ENCODE assay signal across 10 cellular contexts in the genomic region with DNA sequence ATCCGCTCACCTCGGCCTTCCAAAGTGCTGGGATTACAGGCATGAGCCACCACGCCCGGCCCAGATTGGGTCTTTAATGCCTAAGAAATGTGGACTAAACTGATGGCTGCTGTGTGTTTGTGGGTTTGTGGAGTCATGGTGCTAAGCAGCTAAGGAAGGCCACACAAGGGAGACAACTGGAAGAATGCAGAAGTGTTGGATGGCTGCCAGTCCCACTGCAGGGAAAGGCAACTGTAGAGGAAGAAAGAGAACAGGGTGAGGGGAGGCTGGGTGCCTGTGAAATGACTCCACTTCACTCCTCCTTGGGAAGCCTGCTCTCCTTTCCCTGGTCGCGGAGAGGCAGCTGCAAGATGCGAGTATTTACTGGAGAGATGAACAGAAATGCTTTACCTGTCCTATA. TPM values are rescaled to one million over a fixed set of nuclear protein-coding genes. Genes with fewer than 3 reads are reported as not detected.
DNase-seq lines count a peak whose midpoint lies in the region; ATAC-seq, FAIRE-seq and TF ChIP-seq lines count a peak whose summit lies in the region.
"Had no signal": no experiment of that assay in that cellular context is flagged by ENCODE, and none has a peak within 500 bp of the region (broad histone marks: within the 10 kb centered on the region; RNA-seq: fewer than 3 reads in every experiment).

No MANE protein-coding gene starts in this region.

- DNase-seq in HFFc6: peak; percentile 35
- DNase-seq in SKM-1 (lab: John Stamatoyannopoulos, UW; ENCODE audit: unreplicated experiment): peak; percentile 53
- peak in 4 of 5 donors; percentile 41 to 72 (median 49) for DNase-seq in heart left ventricle
- peak; percentile 30 for DNase-seq in small intestine
- DNase-seq in amniotic stem cell (lab: John Stamatoyannopoulos, UW): no peak
- DNase-seq: NCI-H510A treated with DMSO at 0.1 percent for 48 hours had no signal

- H3K27me3 ChIP-seq in heart left ventricle: no peaks in the 10 kb centered on the region
- no peaks in the 10 kb centered on the region for H3K27me3 ChIP-seq in small intestine (ENCODE audit: control insufficient read depth in 2 of 2, insufficient read depth in 2 of 2, low read length in 2 of 2)

- peaks cover 3% of the 10 kb centered on the region; the same call in 1 of the 2 replicates for H3K27me3 Mint-ChIP-seq in HFFc6 (ENCODE audit: insufficient read depth)

- no peak overlapping the region for H3K4me3 ChIP-seq in heart left ventricle
- no peak overlapping the region for H3K4me3 ChIP-seq in small intestine (ENCODE audit: low read depth in 1 of 2, low read length in 2 of 2)
- H3K4me3 ChIP-seq: coronary artery had no signal

- ATAC-seq in heart left ventricle (no peak), GM19023 (IDR thresholded peaks at IDR 0.05; ENCODE audit: unreplicated experiment) (no peak), GM18909 (IDR thresholded peaks at IDR 0.05; ENCODE audit: poor library complexity, unreplicated experiment) (no peak)

- no peak for FAIRE-seq in small intestine (lab: Jason Lieb, UNC)

- H3K27ac ChIP-seq in heart left ventricle: no peak overlapping the region
- H3K27ac ChIP-seq in small intestine (ENCODE audit: low read depth in 1 of 2, low read length in 1 of 2): no peak overlapping the region
- H3K27ac ChIP-seq: coronary artery had no signal

- H3K4me1 ChIP-seq in heart left ventricle (peaks cover 0 to 20% (median 0%) of the 10 kb centered on the region in 12 donors), small intestine (ENCODE audit: control insufficient read depth in 2 of 2, insufficient read depth in 1 of 2, low read depth in 1 of 2, low read length in 1 of 2) (peaks cover 2% of the 10 kb centered on the region in 2 donors)

- intact Hi-C loops in heart left ventricle (cut with DNase I): no loop called here

- no peaks in the 10 kb centered on the region for H3K36me3 ChIP-seq in heart left ventricle
- H3K36me3 ChIP-seq in small intestine (ENCODE audit: control insufficient read depth in 2 of 2, insufficient read depth in 2 of 2, low read length in 2 of 2): no peaks in the 10 kb centered on the region

- no peaks in the 10 kb centered on the region for H3K9me3 ChIP-seq in heart left ventricle
- no peaks in the 10 kb centered on the region for H3K9me3 ChIP-seq in small intestine (ENCODE audit: control insufficient read depth, low read depth)

- H3K36me3 Mint-ChIP-seq in HFFc6 (ENCODE audit: low read depth): no peaks in the 10 kb centered on the region

- no peak overlapping the region for H3K27ac Mint-ChIP-seq in HFFc6
- H3K27ac Mint-ChIP-seq: activated T-helper 1 cell treated with anti-CD3 and anti-CD28 coated beads, Interleukin-12 subunit alpha, Interleukin-12 subunit beta, Interleukin-2, Interleukin-4 antibody, amounts not matched to agents 30 ng/mL and 10 ng/mL and 1 ng/mL, durations not matched to agents 14 hours and 24 hours and 36 hours had no signal

- H3K4me3 Mint-ChIP-seq in HFFc6: no peak overlapping the region
- H3K4me3 Mint-ChIP-seq: activated T-helper 1 cell treated with anti-CD3 and anti-CD28 coated beads, Interleukin-12 subunit alpha, Interleukin-12 subunit beta, Interleukin-2, Interleukin-4 antibody, amounts not matched to agents 30 ng/mL and 10 ng/mL and 1 ng/mL, durations not matched to agents 14 hours and 24 hours and 36 hours had no signal

- WGBS in heart left ventricle, 4 donors: 86 to 95% (median 92%) methylated on average over 7 of the region's 7 CpGs
- WGBS in small intestine, 3 donors: 91 to 94% (median 94%) methylated on average over 7 of the region's 7 CpGs

- H3K4me1 Mint-ChIP-seq in HFFc6 (ENCODE audit: low read depth): peaks cover 31% of the 10 kb centered on the region

- TF ChIP-seq CTCF in HFFc6 (IDR thresholded peaks at IDR 0.05) (no peak), heart left ventricle (IDR thresholded peaks at IDR 0.05) (no peak)

- no peaks in the 10 kb centered on the region for H3K9me3 Mint-ChIP-seq in HFFc6
- H3K9me3 Mint-ChIP-seq: activated T-helper 1 cell treated with anti-CD3 and anti-CD28 coated beads, Interleukin-12 subunit alpha, Interleukin-12 subunit beta, Interleukin-2, Interleukin-4 antibody, amounts not matched to agents 30 ng/mL and 10 ng/mL and 1 ng/mL, durations not matched to agents 14 hours and 24 hours and 36 hours had no signal

- TF ChIP-seq POLR2A in heart left ventricle (IDR thresholded peaks at IDR 0.05): no peak

RNA-seq across cellular contexts. Expression of a gene that starts 23.5 kb away (rescaled TPM):
- 10 to 100 TPM in 4 of 6 experiments, 1 to 10 TPM in 2; 8.8 to 11.9 (median 10.2) TPM for total RNA-seq in HFFc6 (2021; fragmentation: NEBNext Ultra II Directional; extraction: Animal tissue kit (Norgen Biotek cat#: 25700))
- total RNA-seq in heart left ventricle: 10 to 100 TPM; 10.9 to 21.5 (median 15.5) TPM
- polyA plus RNA-seq in heart left ventricle (10 to 100 TPM; 10.1 to 12.5 TPM), small intestine (10 to 100 TPM; 18.8 to 21.1 (median 20.0) TPM)
